1 cellular context compared by ENCODE assay signal in genomic region chr10:100997364-100998182, GRCh38.
TF ChIP-seq lines count a peak whose summit lies in the region.

No MANE protein-coding gene starts in this region.

TF ChIP-seq in endothelial cell of umbilical vein, 7 proteins besides CTCF, POLR2A, EP300 and RAD21 (continued from another document):
- TF ChIP-seq GATA2 (IDR thresholded peaks at IDR 0.05; ENCODE audit: insufficient read depth, insufficient read length, low read depth, low read length) (no peak), EZH2 (IDR thresholded peaks at IDR 0.05; ENCODE audit: borderline replicate concordance, low read depth, low read length, severe bottlenecking) (no peak)
